In the genomic region with DNA sequence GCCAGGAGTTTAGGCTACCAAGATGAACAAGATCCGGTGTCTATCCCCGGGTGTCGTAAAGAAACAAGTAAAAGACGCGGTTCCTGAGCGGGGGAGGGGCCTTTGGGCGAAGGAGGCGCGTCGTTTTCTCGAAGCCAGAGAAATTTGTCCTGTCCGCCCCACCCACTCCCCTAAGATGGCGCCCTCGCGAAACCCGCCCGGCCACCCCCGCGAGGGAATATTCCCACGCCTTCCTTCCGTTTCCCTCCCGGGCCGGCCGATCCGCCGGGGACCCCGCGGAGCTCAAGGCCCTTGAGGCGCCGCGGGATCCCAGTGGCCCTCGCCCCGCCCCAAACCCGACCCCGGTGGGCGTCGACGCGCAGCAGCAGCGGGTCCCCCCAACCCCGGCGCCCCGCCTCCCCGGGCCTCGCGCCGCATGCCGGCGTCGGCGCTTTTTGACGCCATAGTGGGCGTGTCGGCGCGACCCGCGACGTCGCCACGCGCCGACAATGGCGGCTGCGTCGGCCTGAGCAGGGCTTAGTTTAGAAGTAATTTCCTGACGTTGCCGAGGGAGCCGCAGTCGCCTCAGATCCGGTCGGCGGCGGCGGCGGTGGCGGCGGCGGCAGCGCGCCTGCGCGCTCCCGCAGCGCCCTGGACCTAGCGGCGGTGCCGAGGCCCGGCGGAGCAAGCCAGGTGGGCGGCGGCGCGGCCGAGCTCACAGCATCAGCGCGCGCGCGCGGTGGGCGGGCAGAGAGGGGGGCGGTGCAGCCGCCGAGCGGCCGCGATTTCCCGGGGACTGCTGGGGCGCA, we compare ENCODE assay signal across 1 cellular context.
TF ChIP-seq lines count a peak whose summit lies in the region.

No MANE protein-coding gene starts in this region.

TF ChIP-seq in K562, 482 proteins besides CTCF, POLR2A, EP300 and RAD21 (continued from another document and continues in another):
- no peak for TF ChIP-seq SFPQ (IDR thresholded peaks at IDR 0.05; ENCODE audit: low read depth, low read length)
- no peak for TF ChIP-seq SRSF7 (optimal IDR thresholded peaks at IDR 0.05; ENCODE audit: low read depth, low read length)
- no peak for TF ChIP-seq CHAMP1 (IDR thresholded peaks at IDR 0.05)
- peak; percentile 46; the same call in 1 of the 2 replicates for TF ChIP-seq CTBP1 (IDR thresholded peaks at IDR 0.05; ENCODE audit: borderline replicate concordance)
- peak; percentile 97 for TF ChIP-seq VEZF1 (CRISPR knock-in tag; IDR thresholded peaks at IDR 0.05)
- no peak for TF ChIP-seq CBFB (CRISPR knock-in tag; IDR thresholded peaks at IDR 0.05)
- peak; percentile 78 for TF ChIP-seq SUPT5H (IDR thresholded peaks at IDR 0.05)
- TF ChIP-seq RBM34 (IDR thresholded peaks at IDR 0.05; ENCODE audit: borderline replicate concordance, insufficient read depth, low read length) = no peak
- TF ChIP-seq, protein P1, sequence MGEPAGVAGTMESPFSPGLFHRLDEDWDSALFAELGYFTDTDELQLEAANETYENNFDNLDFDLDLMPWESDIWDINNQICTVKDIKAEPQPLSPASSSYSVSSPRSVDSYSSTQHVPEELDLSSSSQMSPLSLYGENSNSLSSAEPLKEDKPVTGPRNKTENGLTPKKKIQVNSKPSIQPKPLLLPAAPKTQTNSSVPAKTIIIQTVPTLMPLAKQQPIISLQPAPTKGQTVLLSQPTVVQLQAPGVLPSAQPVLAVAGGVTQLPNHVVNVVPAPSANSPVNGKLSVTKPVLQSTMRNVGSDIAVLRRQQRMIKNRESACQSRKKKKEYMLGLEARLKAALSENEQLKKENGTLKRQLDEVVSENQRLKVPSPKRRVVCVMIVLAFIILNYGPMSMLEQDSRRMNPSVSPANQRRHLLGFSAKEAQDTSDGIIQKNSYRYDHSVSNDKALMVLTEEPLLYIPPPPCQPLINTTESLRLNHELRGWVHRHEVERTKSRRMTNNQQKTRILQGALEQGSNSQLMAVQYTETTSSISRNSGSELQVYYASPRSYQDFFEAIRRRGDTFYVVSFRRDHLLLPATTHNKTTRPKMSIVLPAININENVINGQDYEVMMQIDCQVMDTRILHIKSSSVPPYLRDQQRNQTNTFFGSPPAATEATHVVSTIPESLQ (CRISPR knock-in tag; IDR thresholded peaks at IDR 0.05) = no peak
- TF ChIP-seq EP400 (IDR thresholded peaks at IDR 0.05) = peak; percentile 76; the same call in 1 of the 2 replicates
- TF ChIP-seq PPARD (CRISPR knock-in tag; IDR thresholded peaks at IDR 0.05) = no peak
- peak; percentile 74 for TF ChIP-seq RBBP5 (IDR thresholded peaks at IDR 0.05; ENCODE audit: borderline replicate concordance, insufficient read depth, low read length, poor library complexity, severe bottlenecking)
- TF ChIP-seq ZNF41 (CRISPR knock-in tag; conservative IDR thresholded peaks at IDR 0.05) = no peak
- TF ChIP-seq RFX5 (IDR thresholded peaks at IDR 0.05; ENCODE audit: low read depth, low read length) = no peak
- TF ChIP-seq NBN (IDR thresholded peaks at IDR 0.05; ENCODE audit: low read depth) = 0 out of 2 replicates have a peak, but pooled peaks have one; percentile 7
- TF ChIP-seq SP1 (CRISPR knock-in tag; IDR thresholded peaks at IDR 0.05) = no peak
- 0 out of 2 replicates have a peak, but pooled peaks have one; percentile 50 for TF ChIP-seq ETV1 (tag; conservative IDR thresholded peaks at IDR 0.05; ENCODE audit: low read depth)
- no peak for TF ChIP-seq CBX8 (IDR thresholded peaks at IDR 0.05; ENCODE audit: borderline replicate concordance, extremely low read depth, low read depth, low read length, poor library complexity, severe bottlenecking)
- no peak for TF ChIP-seq YBX1 (IDR thresholded peaks at IDR 0.05)
- peak; percentile 73 for TF ChIP-seq ATF1 (CRISPR knock-in tag; IDR thresholded peaks at IDR 0.05)
- TF ChIP-seq ATF1 (tag; IDR thresholded peaks at IDR 0.05) = peak; percentile 90
- no peak for TF ChIP-seq ZNF347 (CRISPR knock-in tag; IDR thresholded peaks at IDR 0.05; ENCODE audit: low read depth)
- no peak for TF ChIP-seq DIDO1 (tag; IDR thresholded peaks at IDR 0.05; ENCODE audit: low read depth)
- TF ChIP-seq C11orf30 (IDR thresholded peaks at IDR 0.05; ENCODE audit: low read depth) = peak; percentile 49
- no peak for TF ChIP-seq CHD2 (IDR thresholded peaks at IDR 0.05; ENCODE audit: low read depth, low read length)
- TF ChIP-seq PTRF (tag; IDR thresholded peaks at IDR 0.05) = no peak
- TF ChIP-seq CREB1 (IDR thresholded peaks at IDR 0.05) = peak; percentile 95
- peak; percentile 91 for TF ChIP-seq CREB1 (CRISPR knock-in tag; IDR thresholded peaks at IDR 0.05)
- TF ChIP-seq ADNP (tag; IDR thresholded peaks at IDR 0.05) = no peak
- TF ChIP-seq ZNF76 (CRISPR knock-in tag; IDR thresholded peaks at IDR 0.05; ENCODE audit: borderline replicate concordance) = no peak
- no peak for TF ChIP-seq SIN3A (IDR thresholded peaks at IDR 0.05; ENCODE audit: borderline replicate concordance in 2 of 2, control insufficient read depth in 1 of 2, low read depth in 2 of 2, low read length in 2 of 2)
- TF ChIP-seq IFI16 (CRISPR knock-in tag; IDR thresholded peaks at IDR 0.05) = no peak
- peak; percentile 58 for TF ChIP-seq TAF1 (IDR thresholded peaks at IDR 0.05; ENCODE audit: control insufficient read depth, extremely low read depth, insufficient read depth, low read length, severe bottlenecking)
- no peak for TF ChIP-seq SIX5 (IDR thresholded peaks at IDR 0.05; ENCODE audit: borderline replicate concordance in 1 of 2, insufficient read depth in 1 of 2, low read depth in 1 of 2, low read length in 2 of 2)
- TF ChIP-seq ATF7 (IDR thresholded peaks at IDR 0.05) = peak; percentile 28
- no peak for TF ChIP-seq ZNF740 (CRISPR knock-in tag; IDR thresholded peaks at IDR 0.05)
- peak in 1 of 2 experiments; percentile 26; a peak in 1 of 4 replicates for TF ChIP-seq ZNF740 (tag; IDR thresholded peaks at IDR 0.05)
- peak; percentile 42; the same call in 1 of the 2 replicates for TF ChIP-seq KLF13 (tag; IDR thresholded peaks at IDR 0.05; ENCODE audit: borderline replicate concordance, low read depth)
- TF ChIP-seq RBM22 (IDR thresholded peaks at IDR 0.05; ENCODE audit: low read depth, low read length, poor library complexity, severe bottlenecking) = no peak
- no peak for TF ChIP-seq PRPF4 (IDR thresholded peaks at IDR 0.05; ENCODE audit: insufficient read depth, low read depth, low read length, poor library complexity, severe bottlenecking)
- TF ChIP-seq ZNF318 (IDR thresholded peaks at IDR 0.05; ENCODE audit: borderline replicate concordance in 1 of 2, low read depth in 1 of 2) = no peak
- peak; percentile 18 for TF ChIP-seq HMGN3 (IDR thresholded peaks at IDR 0.05; ENCODE audit: borderline replicate concordance, extremely low read depth, insufficient read length, low read depth, low read length)
- TF ChIP-seq GABPA (tag; conservative IDR thresholded peaks at IDR 0.05; ENCODE audit: low read depth) = peak; percentile 57
- no peak for TF ChIP-seq CBX3 (IDR thresholded peaks at IDR 0.05; ENCODE audit: borderline replicate concordance in 1 of 2, low read length in 2 of 2)
